ENCODE assay signal across 11 cellular contexts in genomic region chr1:181092056-181092455, GRCh38. TPM values are rescaled to one million over a fixed set of nuclear protein-coding genes. Genes with fewer than 3 reads are reported as not detected.
DNase-seq lines count a peak whose midpoint lies in the region; TF ChIP-seq lines count a peak whose summit lies in the region.
"Had no signal": no experiment of that assay in that cellular context is flagged by ENCODE, and none has a peak within 500 bp of the region (broad histone marks: within the 10 kb centered on the region; RNA-seq: fewer than 3 reads in every experiment).

No MANE protein-coding gene starts in this region.

- peaks cover 32% of the 10 kb centered on the region; the same call in 1 of the 2 replicates for H3K36me3 ChIP-seq in GM23248 (ENCODE audit: low read depth)
- no peaks in the 10 kb centered on the region for H3K36me3 ChIP-seq in muscle layer of duodenum (ENCODE audit: control insufficient read depth in 1 of 2, insufficient read depth in 2 of 2, low read length in 2 of 2)

- H3K9me2 ChIP-seq in GM23248 (ENCODE audit: insufficient read depth), result no peaks in the 10 kb centered on the region

- H3K4me1 ChIP-seq in GM23248 (ENCODE audit: insufficient read depth), result peaks cover 67% of the 10 kb centered on the region
- H3K4me1 ChIP-seq in muscle layer of duodenum (ENCODE audit: control insufficient read depth in 1 of 2, insufficient read depth in 2 of 2, low read length in 2 of 2), result peaks cover 18 to 22% of the 10 kb centered on the region in 2 donors

- H3K9me3 ChIP-seq in GM23248 (ENCODE audit: low read depth) (no peaks in the 10 kb centered on the region), muscle layer of duodenum (ENCODE audit: control insufficient read depth in 1 of 2, low read length in 2 of 2) (no peaks in the 10 kb centered on the region)

- H3K4me2 ChIP-seq in GM23248 (ENCODE audit: unreplicated experiment), result peak overlapping the region; percentile 85

- intact Hi-C loops in Calu3 (cut with micrococcal nuclease; ENCODE audit: unreplicated experiment), result no loop called here

- 91 to 93% methylated on average over 2 of the region's 2 CpGs for WGBS in GM23248 (ENCODE audit: low coverage in 1 of 2, low lambda C conversion rate in 2 of 2, missing lambda C conversion rate in 2 of 2), 2 experiments

- TF ChIP-seq CTCF in AG10803 (conservative IDR thresholded peaks at IDR 0.05; ENCODE audit: low read length), result no peak
- TF ChIP-seq CTCF in astrocyte of the cerebellum (IDR thresholded peaks at IDR 0.05; ENCODE audit: low read depth, low read length, missing control alignments), result no peak
- TF ChIP-seq CTCF in Calu3 (IDR thresholded peaks at IDR 0.05; ENCODE audit: unreplicated experiment), result no peak

- in situ Hi-C loops in GM23248 (cut with MboI), result no loop called here
- in situ Hi-C loops in astrocyte of the cerebellum (cut with HindIII; ENCODE audit: low sequenced_read_pairs), result loop anchor here (5.0 kb wide), 4 partner anchors 35 to 100 kb away; no protein-coding TSS in a partner anchor

- DNase-seq in AG10803 (ENCODE audit: low read depth) (no peak), GM23248 (no peak), astrocyte of the cerebellum (ENCODE audit: low read depth) (no peak), occipital lobe (lab: John Stamatoyannopoulos, UW) (no peak), NCI-H2081 (lab: John Stamatoyannopoulos, UW) (no peak), Calu3 (no peak), AML-193 (lab: John Stamatoyannopoulos, UW) (no peak)
- DNase-seq: stimulated activated CD4-positive, alpha-beta T cell treated with anti-CD3 and anti-CD28 coated beads, Interleukin-2, amount 100 ng/mL, for 24 hours; WERI-Rb-1 had no signal

- BruUV-seq in Calu3 (replicated peaks; lab: Mats Ljungman, UMichigan), result no TSS peak

- H3K27ac ChIP-seq in GM23248 (no peak overlapping the region), muscle layer of duodenum (ENCODE audit: low read length) (peak overlapping the region; percentile 92)
- H3K27ac ChIP-seq: WERI-Rb-1 had no signal

- H3K27ac Mint-ChIP-seq in Calu3 (ENCODE audit: unreplicated experiment), result no peak overlapping the region

- H3K4me1 Mint-ChIP-seq in Calu3 (ENCODE audit: low read depth, unreplicated experiment), result peaks cover 26% of the 10 kb centered on the region

- no peaks in the 10 kb centered on the region; the same call in 1 of the 2 replicates for H4K20me1 ChIP-seq in GM23248 (ENCODE audit: insufficient read depth)

- peak overlapping the region; percentile 89 for H3K4me3 ChIP-seq in AG10803 (ENCODE audit: low read length)
- peak overlapping the region; percentile 100 for H3K4me3 ChIP-seq in GM23248
- H3K4me3 ChIP-seq in astrocyte of the cerebellum (ENCODE audit: low read depth, low read length), result peak overlapping the region; percentile 72
- peak overlapping the region; percentile 81 to 87 for H3K4me3 ChIP-seq in muscle layer of duodenum (ENCODE audit: low read depth in 1 of 2, low read length in 2 of 2)
- H3K4me3 ChIP-seq: lung had no signal

- H3K27me3 Mint-ChIP-seq in Calu3 (ENCODE audit: unreplicated experiment), result no peaks in the 10 kb centered on the region

- H3K9ac ChIP-seq in GM23248, result peak overlapping the region; percentile 94

- H3K27me3 ChIP-seq in GM23248 (replicated peaks; ENCODE audit: insufficient read depth), result no peaks in the 10 kb centered on the region
- H3K27me3 ChIP-seq in muscle layer of duodenum (ENCODE audit: low read depth, low read length), result no peaks in the 10 kb centered on the region

- peaks cover 82% of the 10 kb centered on the region for H3F3A ChIP-seq in GM23248 (ENCODE audit: insufficient read depth)

- CTCF ChIA-PET in Calu3 (lab: Charles Lee), result interaction anchor here (0.8 kb wide), 1 partner anchor 50 kb away, joined by 3 read pairs; no protein-coding TSS in a partner anchor

- H3K4me3 Mint-ChIP-seq in Calu3 (ENCODE audit: low read depth, unreplicated experiment), result no peak overlapping the region

- peaks cover 53% of the 10 kb centered on the region for H3K79me2 ChIP-seq in GM23248 (ENCODE audit: insufficient read depth)

- H2AFZ ChIP-seq in GM23248, result no peak overlapping the region

- H3K36me3 Mint-ChIP-seq in Calu3 (ENCODE audit: insufficient read depth, unreplicated experiment), result peaks cover 42% of the 10 kb centered on the region

- H3K9me3 Mint-ChIP-seq in Calu3 (ENCODE audit: low read depth, unreplicated experiment), result no peaks in the 10 kb centered on the region

RNA-seq across cellular contexts. Expression of gene IER5, which starts 3.6 kb away (rescaled TPM):
- 33.6 and 38.5 TPM in 2 replicates for total RNA-seq in GM23248 (2014; rRNA removed; shearing (Covaris generic))
- polyA plus RNA-seq in GM23248 (2016; fragmentation: Nextera tagmentation; extraction: Ambion mirVana), result 8.1 and 10.8 TPM in 2 replicates
- 29.0 TPM for total RNA-seq in occipital lobe
- 11.4 and 12.2 TPM in 2 replicates for total RNA-seq in Calu3 (2022)

RNA-seq across cellular contexts. Expression of gene MR1, which starts 58.3 kb away (rescaled TPM):
- 25.2 and 28.6 TPM in 2 replicates for total RNA-seq in GM23248 (2014; rRNA removed; shearing (Covaris generic))
- 25.4 and 26.2 TPM in 2 replicates for polyA plus RNA-seq in GM23248 (2016; fragmentation: Nextera tagmentation; extraction: Ambion mirVana)
- total RNA-seq in occipital lobe (0.62 TPM), Calu3 (2022) (10.0 and 11.3 TPM in 2 replicates)
